8 cellular contexts compared by ENCODE assay signal in the genomic region with DNA sequence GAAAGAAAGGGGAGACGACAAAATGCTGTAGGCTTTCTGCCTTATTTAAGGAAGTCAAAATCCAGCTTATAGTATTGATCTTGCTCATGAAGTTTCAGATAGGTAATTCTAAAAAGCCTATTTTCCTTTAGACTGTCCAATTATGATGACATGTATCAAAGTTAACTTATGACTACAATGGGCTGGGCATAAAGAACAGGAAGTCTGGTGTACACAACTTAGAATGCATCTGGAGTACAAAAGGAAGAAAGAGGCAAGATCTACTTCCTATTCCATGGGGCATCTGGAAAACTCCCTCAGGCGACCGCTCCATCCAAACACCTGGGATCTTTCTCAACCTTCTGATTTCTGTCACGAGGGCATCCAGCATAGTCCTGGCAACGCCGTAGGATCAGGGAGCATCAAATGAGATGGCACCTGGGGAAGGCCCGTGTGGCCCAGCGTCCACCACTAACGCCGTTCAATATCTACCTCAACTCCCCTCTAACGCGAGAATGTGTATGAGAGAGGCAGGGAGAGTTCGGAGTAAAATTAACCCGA. TPM values are rescaled to one million over a fixed set of nuclear protein-coding genes. Genes with fewer than 3 reads are reported as not detected.
DNase-seq lines count a peak whose midpoint lies in the region; ATAC-seq and TF ChIP-seq lines count a peak whose summit lies in the region.

No MANE protein-coding gene starts in this region.

- peak overlapping the region; percentile 90 for H3K27ac Mint-ChIP-seq in activated naive CD4-positive, alpha-beta T cell treated with anti-CD3 and anti-CD28 coated beads for 36 hours

- POLR2A ChIA-PET in SK-N-SH (lab: Yijun Ruan, JAX): no interaction called here

- H3K27me3 Mint-ChIP-seq in activated naive CD4-positive, alpha-beta T cell treated with anti-CD3 and anti-CD28 coated beads for 36 hours (ENCODE audit: low read depth): peaks cover 3% of the 10 kb centered on the region

- no peaks in the 10 kb centered on the region for H3K9me2 ChIP-seq in SK-N-SH

- peak overlapping the region; percentile 82 for H3K4me3 Mint-ChIP-seq in activated naive CD4-positive, alpha-beta T cell treated with anti-CD3 and anti-CD28 coated beads for 36 hours

- peak overlapping the region; percentile 78; the same call in 1 of the 2 replicates for H2AFZ ChIP-seq in SK-N-SH (ENCODE audit: low read depth)
- H2AFZ ChIP-seq in fibroblast of lung (ENCODE audit: low read length): peak overlapping the region; percentile 100

- H3K4me3 ChIP-seq in SK-N-SH (ENCODE audit: low read depth in 2 of 2, low read length in 1 of 2) (peak overlapping the region; percentile 63 to 66), fibroblast of lung (replicated peaks in 1 of 4; ENCODE audit: control extremely low read depth in 1 of 4, insufficient read depth in 1 of 4, low read depth in 3 of 4, low read length in 4 of 4) (peak overlapping the region; percentile 71 to 80 (median 72))

- H3K36me3 ChIP-seq in SK-N-SH (replicated peaks in 1 of 2; ENCODE audit: control insufficient read depth in 1 of 2, insufficient read depth in 2 of 2, low read length in 1 of 2): no peaks in the 10 kb centered on the region
- H3K36me3 ChIP-seq in fibroblast of lung (ENCODE audit: control insufficient read depth, insufficient read depth, low read length): no peaks in the 10 kb centered on the region

- TF ChIP-seq CTCF in SK-N-SH (IDR thresholded peaks at IDR 0.05) (no peak), fibroblast of lung (conservative IDR thresholded peaks at IDR 0.05 in 1 of 2, IDR thresholded peaks at IDR 0.05 in 1 of 2; ENCODE audit: low read depth in 1 of 2, low read length in 2 of 2) (no peak)

- H3K27me3 ChIP-seq in SK-N-SH (ENCODE audit: insufficient read depth) (no peaks in the 10 kb centered on the region), fibroblast of lung (ENCODE audit: control insufficient read depth, insufficient read depth, low read length) (no peaks in the 10 kb centered on the region)

- TF ChIP-seq EP300 in SK-N-SH (IDR thresholded peaks at IDR 0.05; ENCODE audit: borderline replicate concordance in 1 of 2, low read depth in 1 of 2, low read length in 1 of 2): no peak

- H4K20me1 ChIP-seq in SK-N-SH (ENCODE audit: insufficient read depth) (no peaks in the 10 kb centered on the region), fibroblast of lung (ENCODE audit: control insufficient read depth, extremely low read depth, insufficient read depth, low read length) (no peaks in the 10 kb centered on the region)

- DNase-seq in activated naive CD4-positive, alpha-beta T cell treated with anti-CD3 and anti-CD28 coated beads for 36 hours: no peak
- DNase-seq in activated naive CD4-positive, alpha-beta T cell (lab: John Stamatoyannopoulos, UW): no peak
- peak; percentile 21 for DNase-seq in SK-N-SH
- no peak for DNase-seq in fibroblast of lung (ENCODE audit: low read depth in 2 of 2)
- peak; percentile 24 for DNase-seq in pulmonary artery endothelial cell (ENCODE audit: low read depth, low spot score)

- TF ChIP-seq RAD21 in SK-N-SH (IDR thresholded peaks at IDR 0.05; ENCODE audit: low read length): no peak

- intact Hi-C loops in activated naive CD4-positive, alpha-beta T cell treated with anti-CD3 and anti-CD28 coated beads for 36 hours (cut with micrococcal nuclease): loop anchor here (1.0 to 2.0 kb wide), 7 partner anchors 34 to 505 kb away; partner anchors contain the start of genes BUB3, C10orf88, IKZF5 and PLEKHA1

- CTCF ChIA-PET in activated naive CD4-positive, alpha-beta T cell treated with anti-CD3 and anti-CD28 coated beads for 36 hours (lab: Charles Lee): no interaction called here
- CTCF ChIA-PET in SK-N-SH (lab: Yijun Ruan, JAX): no interaction called here

- no peaks in the 10 kb centered on the region for H3F3A ChIP-seq in SK-N-SH (replicated peaks; ENCODE audit: insufficient read depth)

- ATAC-seq in HG03135 (IDR thresholded peaks at IDR 0.05; ENCODE audit: unreplicated experiment) (peak; percentile 15), HG03039 (IDR thresholded peaks at IDR 0.05; ENCODE audit: unreplicated experiment) (no peak), GM19455 (IDR thresholded peaks at IDR 0.05; ENCODE audit: unreplicated experiment) (no peak)

- peak overlapping the region; percentile 57 to 79 for H3K27ac ChIP-seq in SK-N-SH (ENCODE audit: low read depth in 2 of 2, low read length in 1 of 2)
- peak overlapping the region; percentile 75 for H3K27ac ChIP-seq in fibroblast of lung (ENCODE audit: insufficient read depth, low read length)

- H3K9ac ChIP-seq in SK-N-SH: peak overlapping the region; percentile 60
- peak overlapping the region; percentile 70 for H3K9ac ChIP-seq in fibroblast of lung (ENCODE audit: insufficient read depth, low read length)

- H3K9me3 Mint-ChIP-seq in activated naive CD4-positive, alpha-beta T cell treated with anti-CD3 and anti-CD28 coated beads for 36 hours: no peaks in the 10 kb centered on the region

- peaks cover 0 to 12% of the 10 kb centered on the region in 2 experiments; a peak in 2 of 4 replicates for H3K4me1 ChIP-seq in SK-N-SH (ENCODE audit: control insufficient read depth in 1 of 2, insufficient read depth in 2 of 2, low read depth in 1 of 2, low read length in 1 of 2)
- H3K4me1 ChIP-seq in fibroblast of lung (ENCODE audit: control insufficient read depth, extremely low read depth, insufficient read depth, low read length): no peaks in the 10 kb centered on the region

- H3K4me2 ChIP-seq in SK-N-SH (peak overlapping the region; percentile 89), fibroblast of lung (ENCODE audit: extremely low read depth, insufficient read depth, low read length) (peak overlapping the region; percentile 77)

- peaks cover 52% of the 10 kb centered on the region for H3K79me2 ChIP-seq in SK-N-SH (ENCODE audit: insufficient read depth)
- peaks cover 27% of the 10 kb centered on the region for H3K79me2 ChIP-seq in fibroblast of lung (ENCODE audit: control insufficient read depth, insufficient read depth, low read length)

- H3K4me1 Mint-ChIP-seq in activated naive CD4-positive, alpha-beta T cell treated with anti-CD3 and anti-CD28 coated beads for 36 hours (ENCODE audit: low read depth): peaks cover 46% of the 10 kb centered on the region

- H3K9me3 ChIP-seq in SK-N-SH (no peaks in the 10 kb centered on the region), fibroblast of lung (ENCODE audit: control insufficient read depth, insufficient read depth, low read depth, low read length) (no peaks in the 10 kb centered on the region)

- peaks cover 39% of the 10 kb centered on the region for H3K36me3 Mint-ChIP-seq in activated naive CD4-positive, alpha-beta T cell treated with anti-CD3 and anti-CD28 coated beads for 36 hours (ENCODE audit: low read depth)

- 38% methylated on average over 14 of the region's 14 CpGs for WGBS in SK-N-SH (ENCODE audit: low lambda C conversion rate)

TF ChIP-seq in SK-N-SH, 30 proteins besides CTCF, POLR2A, EP300 and RAD21:
- TF ChIP-seq ELF1 (IDR thresholded peaks at IDR 0.05): 0 out of 2 replicates have a peak, but pooled peaks have one; percentile 12
- peak; percentile 18; the same call in 1 of the 2 replicates for TF ChIP-seq FOXJ3 (CRISPR knock-in tag; IDR thresholded peaks at IDR 0.05)
- no peak for TF ChIP-seq FOSL2 (IDR thresholded peaks at IDR 0.05; ENCODE audit: borderline replicate concordance, low read depth)
- peak; percentile 43 for TF ChIP-seq CHD2 (IDR thresholded peaks at IDR 0.05; ENCODE audit: low read length, partially characterized antibody)

RNA-seq across cellular contexts. Expression of gene FAM24B, which starts 0.5 kb away (rescaled TPM):
- 1 to 10 TPM; 8.0 to 8.1 TPM for total RNA-seq in activated naive CD4-positive, alpha-beta T cell treated with anti-CD3 and anti-CD28 coated beads for 36 hours
- polyA plus RNA-seq in SK-N-SH (2012; rRNA removed): 8.8 and 9.2 TPM in 2 replicates
- 9.0 and 11.1 TPM in 2 replicates for polyA plus RNA-seq in SK-N-SH (2012; cell fraction: cytosol; rRNA removed)
- 17.8 and 18.0 TPM in 2 replicates for polyA plus RNA-seq in SK-N-SH (2012; cell fraction: nucleus; rRNA removed)
- total RNA-seq in fibroblast of lung: 4.4 and 6.8 TPM in 2 replicates
- polyA plus RNA-seq in fibroblast of lung: 3.9 and 4.9 TPM in 2 replicates
- polyA plus RNA-seq in fibroblast of lung (2012): 4.0 and 4.5 TPM in 2 replicates
- not detected in 2 replicates for polyA minus RNA-seq in fibroblast of lung (ENCODE audit: low replicate concordance)
- total RNA-seq in pulmonary artery endothelial cell: 7.1 and 7.9 TPM in 2 replicates

RNA-seq across cellular contexts. Expression of gene FAM24A, which starts 31.5 kb away (rescaled TPM):
- not detected for total RNA-seq in activated naive CD4-positive, alpha-beta T cell treated with anti-CD3 and anti-CD28 coated beads for 36 hours
- not detected in 2 replicates for polyA plus RNA-seq in SK-N-SH (2012; rRNA removed)
- not detected in 2 replicates for polyA plus RNA-seq in SK-N-SH (2012; cell fraction: cytosol; rRNA removed)
- not detected in 2 replicates for polyA plus RNA-seq in SK-N-SH (2012; cell fraction: nucleus; rRNA removed)
- total RNA-seq in fibroblast of lung: not detected in 2 replicates
- polyA plus RNA-seq in fibroblast of lung: not detected in 2 replicates
- polyA plus RNA-seq in fibroblast of lung (2012): not detected in 2 replicates
- not detected in 2 replicates for polyA minus RNA-seq in fibroblast of lung (ENCODE audit: low replicate concordance)
- total RNA-seq in pulmonary artery endothelial cell: not detected in 2 replicates

RNA-seq across cellular contexts. Expression of gene CUZD1, which starts 33.2 kb away (rescaled TPM):
- under 1 TPM; 0.43 to 0.54 TPM for total RNA-seq in activated naive CD4-positive, alpha-beta T cell treated with anti-CD3 and anti-CD28 coated beads for 36 hours
- 0.89 and 1.5 TPM in 2 replicates for polyA plus RNA-seq in SK-N-SH (2012; rRNA removed)
- polyA plus RNA-seq in SK-N-SH (2012; cell fraction: cytosol; rRNA removed): 0.69 and 0.88 TPM in 2 replicates
- 4.5 and 7.4 TPM in 2 replicates for polyA plus RNA-seq in SK-N-SH (2012; cell fraction: nucleus; rRNA removed)
- total RNA-seq in fibroblast of lung: 0.50 and 0.51 TPM in 2 replicates
- polyA plus RNA-seq in fibroblast of lung: 0.52 and 0.53 TPM in 2 replicates
- 0.23 and 0.29 TPM in 2 replicates for polyA plus RNA-seq in fibroblast of lung (2012)
- not detected in 2 replicates for polyA minus RNA-seq in fibroblast of lung (ENCODE audit: low replicate concordance)
- 0.99 and 1.1 TPM in 2 replicates for total RNA-seq in pulmonary artery endothelial cell

Comparison
In these comparisons a context has a peak if more than half of its experiments do, and no peak if none do; other contexts are left out.
1. DNase-seq: peak in SK-N-SH (single experiment) and pulmonary artery endothelial cell (single experiment); none in activated naive CD4-positive, alpha-beta T cell treated with anti-CD3 and anti-CD28 coated beads for 36 hours (single experiment), activated naive CD4-positive, alpha-beta T cell (0 of 4) and fibroblast of lung (0 of 2).